ENCODE assay signal across 9 cellular contexts in the genomic region with DNA sequence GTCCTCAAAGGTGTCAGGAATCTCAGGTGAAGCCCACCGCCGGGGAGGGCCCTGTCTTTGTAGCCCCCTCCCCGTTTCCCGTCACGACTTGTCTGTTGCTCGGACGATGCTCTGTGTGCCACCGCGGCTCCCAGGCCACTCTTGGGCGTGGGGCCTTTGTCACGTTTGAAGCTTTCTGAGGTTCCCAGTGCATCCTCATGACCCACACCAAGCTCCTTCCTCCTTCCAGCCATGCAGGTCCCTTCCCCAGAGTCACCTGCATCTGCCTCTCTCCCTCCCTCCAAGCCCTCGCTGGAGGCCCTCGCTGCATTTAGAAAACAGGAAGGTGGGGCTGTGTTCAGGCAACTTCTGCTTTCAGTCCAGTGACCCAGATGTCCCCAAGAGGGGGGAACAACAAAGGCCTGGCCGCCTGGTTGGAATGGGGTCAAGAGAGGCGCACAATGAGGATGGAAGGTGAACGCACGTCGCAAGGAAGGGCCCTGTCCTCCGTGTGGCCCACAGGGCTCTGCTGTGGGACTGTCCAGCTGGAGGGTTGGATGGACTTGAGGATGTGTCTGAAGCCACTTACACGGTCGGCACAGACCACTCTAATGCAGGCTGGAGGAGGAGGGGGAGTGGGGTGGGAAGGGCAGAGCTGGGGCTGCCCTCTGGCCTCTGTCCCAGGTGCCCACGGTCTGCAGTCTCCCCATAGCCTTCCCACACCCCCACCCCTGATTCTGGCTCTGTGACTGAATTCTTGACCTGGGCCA. TPM values are rescaled to one million over a fixed set of nuclear protein-coding genes. Genes with fewer than 3 reads are reported as not detected.
DNase-seq lines count a peak whose midpoint lies in the region; ATAC-seq, FAIRE-seq and TF ChIP-seq lines count a peak whose summit lies in the region.
"Had no signal": no experiment of that assay in that cellular context is flagged by ENCODE, and none has a peak within 500 bp of the region (broad histone marks: within the 10 kb centered on the region; RNA-seq: fewer than 3 reads in every experiment).

No MANE protein-coding gene starts in this region.

- H3K9me3 ChIP-seq in Peyer's patch (no peaks in the 10 kb centered on the region), skeletal muscle tissue (ENCODE audit: control insufficient read depth in 3 of 3, low read length in 3 of 3) (no peaks in the 10 kb centered on the region), BE2C (no peaks in the 10 kb centered on the region)

- H3K4me1 Mint-ChIP-seq in glutamatergic neuron (ENCODE audit: low read depth, unreplicated experiment) = peaks cover 12% of the 10 kb centered on the region

- H3K36me3 Mint-ChIP-seq in glutamatergic neuron (ENCODE audit: unreplicated experiment) = peaks cover 12% of the 10 kb centered on the region

- DNase-seq in GM19239 (ENCODE audit: insufficient read length, low spot score) (peak; percentile 43), Peyer's patch (peak in 2 of 3 donors; percentile 81), glutamatergic neuron (no peak), BE2C (no peak), NCI-H1105 (lab: John Stamatoyannopoulos, UW) (no peak)

- H3K27me3 ChIP-seq in Peyer's patch = no peaks in the 10 kb centered on the region
- no peaks in the 10 kb centered on the region for H3K27me3 ChIP-seq in skeletal muscle tissue (ENCODE audit: control insufficient read depth in 3 of 3, insufficient read depth in 3 of 3, low read length in 3 of 3)
- H3K27me3 ChIP-seq in BE2C = no peaks in the 10 kb centered on the region

- H3K9ac ChIP-seq in skeletal muscle tissue (ENCODE audit: low read depth in 1 of 3, low read length in 3 of 3) = peak overlapping the region in 2 of 3 donors; percentile 63 to 79

- TF ChIP-seq CTCF in Peyer's patch (IDR thresholded peaks at IDR 0.05) = no peak
- TF ChIP-seq CTCF in glutamatergic neuron (IDR thresholded peaks at IDR 0.05; ENCODE audit: partially characterized antibody, unreplicated experiment) = no peak
- TF ChIP-seq CTCF in BE2C (IDR thresholded peaks at IDR 0.05; ENCODE audit: low read depth, low read length) = no peak

- H3K4me3 ChIP-seq in Peyer's patch = peak overlapping the region in 3 of 4 donors; percentile 13 to 39 (median 34)
- H3K4me3 ChIP-seq in skeletal muscle tissue (ENCODE audit: low read length in 3 of 3) = peak overlapping the region; percentile 30 to 67 (median 67)
- no peak overlapping the region for H3K4me3 ChIP-seq in BE2C (ENCODE audit: low read depth, low read length)

- no peak for TF ChIP-seq POLR2A in Peyer's patch (IDR thresholded peaks at IDR 0.05)

- H3K36me3 ChIP-seq in Peyer's patch (peaks cover 0 to 16% (median 0%) of the 10 kb centered on the region in 3 donors), skeletal muscle tissue (ENCODE audit: control insufficient read depth in 3 of 3, insufficient read depth in 3 of 3, low read length in 3 of 3) (no peaks in the 10 kb centered on the region), BE2C (peaks cover 32% of the 10 kb centered on the region)

- H3K9me3 Mint-ChIP-seq in glutamatergic neuron (ENCODE audit: unreplicated experiment) = peaks cover 4% of the 10 kb centered on the region

- FAIRE-seq in GM19239 (lab: Jason Lieb, UNC) = peak; percentile 85

- H3K27ac Mint-ChIP-seq in glutamatergic neuron (ENCODE audit: unreplicated experiment) = peak overlapping the region; percentile 12

- no peak overlapping the region for H3K4me3 Mint-ChIP-seq in glutamatergic neuron (ENCODE audit: unreplicated experiment)

- H3K27ac ChIP-seq in Peyer's patch (peak overlapping the region; percentile 74 to 91 (median 84)), skeletal muscle tissue (ENCODE audit: low read depth, low read length) (peak overlapping the region; percentile 60)

- peaks cover 5% of the 10 kb centered on the region for H3K27me3 Mint-ChIP-seq in glutamatergic neuron (ENCODE audit: unreplicated experiment)

- H3K4me1 ChIP-seq in Peyer's patch (peaks cover 2 to 30% (median 24%) of the 10 kb centered on the region in 4 donors), skeletal muscle tissue (ENCODE audit: control insufficient read depth in 3 of 3, insufficient read depth in 3 of 3, low read length in 3 of 3) (peaks cover 25 to 30% (median 26%) of the 10 kb centered on the region in 3 donors), BE2C (peaks cover 26% of the 10 kb centered on the region)

- ATAC-seq in GM18502 (IDR thresholded peaks at IDR 0.05; ENCODE audit: poor library complexity, unreplicated experiment) (no peak), GM21526 (IDR thresholded peaks at IDR 0.05; ENCODE audit: low FRiP score, unreplicated experiment) (no peak)

RNA-seq across cellular contexts. Expression of a gene that starts 59.8 kb away (rescaled TPM):
- total RNA-seq in Peyer's patch = not detected
- not detected for total RNA-seq in glutamatergic neuron (ENCODE audit: unreplicated experiment)
- not detected for total RNA-seq in skeletal muscle tissue
- polyA plus RNA-seq in BE2C (2012; ENCODE audit: insufficient read depth, insufficient read length, low read depth) = not detected
- total RNA-seq: fibroblast of villous mesenchyme had no signal

Comparison
In these comparisons a context has a peak if more than half of its experiments do, and no peak if none do; other contexts are left out.
1. DNase-seq: peak in GM19239 (single experiment) and Peyer's patch (2 of 3); none in glutamatergic neuron (single experiment), BE2C (single experiment) and NCI-H1105 (single experiment).